In the genomic region with DNA sequence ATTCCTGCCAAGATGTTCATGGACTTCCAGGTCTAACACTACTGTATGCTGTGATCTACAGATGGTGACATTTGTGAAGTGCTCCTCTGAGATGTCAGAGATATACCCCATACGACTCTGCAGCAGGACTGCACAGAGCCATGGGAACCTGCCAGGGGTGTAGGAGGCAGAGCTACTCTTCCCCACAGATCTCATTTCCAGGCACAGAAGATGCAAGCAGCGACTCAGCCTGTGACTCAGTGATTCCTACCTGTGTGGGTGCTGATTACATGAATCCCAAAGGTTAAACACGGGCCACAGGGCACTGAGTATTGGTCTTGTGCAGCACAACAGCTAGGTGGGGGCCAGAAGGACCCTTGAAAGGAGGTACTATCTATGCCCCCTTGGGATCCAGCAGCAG, we compare ENCODE assay signal across 13 cellular contexts.
A peak's percentile ranks its signal among the peaks of the same experiment; 100 is the strongest.
DNase-seq lines count a peak whose midpoint lies in the region; ATAC-seq and FAIRE-seq lines count a peak whose summit lies in the region.
"Had no signal": no experiment of that assay in that cellular context is flagged by ENCODE, and none has a peak within 500 bp of the region (broad histone marks: within the 10 kb centered on the region; RNA-seq: fewer than 3 reads in every experiment).

No MANE protein-coding gene starts in this region.

- DNase-seq in activated CD4-positive, alpha-beta memory T cell treated with anti-CD3 and anti-CD28 coated beads for 36 hours, result peak; percentile 48
- DNase-seq in activated CD4-positive, alpha-beta memory T cell treated with anti-CD3 and anti-CD28 coated beads, Interleukin-2, amount 10 ng/mL, durations not matched to agents 7 days and 5 days, result no peak
- DNase-seq in stimulated activated naive CD8-positive, alpha-beta T cell treated with anti-CD3 and anti-CD28 coated beads, Interleukin-15, Interleukin-2, amounts not matched to agents 100 U/mL and 50 U/mL, for 24 hours, result peak; percentile 3
- DNase-seq in stimulated activated naive CD8-positive, alpha-beta T cell treated with anti-CD3 and anti-CD28 coated beads, Interleukin-15, amount 100 ng/mL, for 72 hours, result no peak
- DNase-seq in epithelial cell of prostate (ENCODE audit: low read depth, low spot score) (peak; percentile 72), urothelium cell line (ENCODE audit: low spot score) (no peak)
- DNase-seq: CD4-positive, CD25-positive, alpha-beta regulatory T cell; DMS53; H9; NCI-H1930; NCI-H510A treated with DMSO at 0.1 percent for 48 hours had no signal

- H3K27me3 Mint-ChIP-seq in activated CD4-positive, alpha-beta memory T cell treated with anti-CD3 and anti-CD28 coated beads for 36 hours, result no peaks in the 10 kb centered on the region
- no peaks in the 10 kb centered on the region for H3K27me3 Mint-ChIP-seq in activated CD4-positive, alpha-beta memory T cell treated with anti-CD3 and anti-CD28 coated beads, Interleukin-2, amount 10 ng/mL, durations not matched to agents 7 days and 5 days
- peaks cover 7% of the 10 kb centered on the region for H3K27me3 Mint-ChIP-seq in stimulated activated naive CD8-positive, alpha-beta T cell treated with anti-CD3 and anti-CD28 coated beads, Interleukin-15, amount 100 ng/mL, for 72 hours
- H3K27me3 Mint-ChIP-seq: CD4-positive, CD25-positive, alpha-beta regulatory T cell had no signal

- peak; percentile 23 for ATAC-seq in stimulated activated naive CD8-positive, alpha-beta T cell treated with anti-CD3 and anti-CD28 coated beads, Interleukin-15, Interleukin-2, amounts not matched to agents 100 U/mL and 50 U/mL, for 24 hours
- no peak for ATAC-seq in stimulated activated naive CD8-positive, alpha-beta T cell treated with anti-CD3 and anti-CD28 coated beads, Interleukin-15, amount 100 ng/mL, for 72 hours
- ATAC-seq in GM18873 (IDR thresholded peaks at IDR 0.05; ENCODE audit: low FRiP score, unreplicated experiment), result no peak
- ATAC-seq in GM19467 (IDR thresholded peaks at IDR 0.05; ENCODE audit: unreplicated experiment), result no peak

- POLR2A ChIA-PET in activated CD4-positive, alpha-beta memory T cell treated with anti-CD3 and anti-CD28 coated beads for 36 hours (lab: Charles Lee), result no interaction called here
- POLR2A ChIA-PET in activated CD4-positive, alpha-beta memory T cell treated with anti-CD3 and anti-CD28 coated beads, Interleukin-2, amount 10 ng/mL, durations not matched to agents 7 days and 5 days (lab: Charles Lee), result no interaction called here

- intact Hi-C loops in activated CD4-positive, alpha-beta memory T cell treated with anti-CD3 and anti-CD28 coated beads for 36 hours (cut with micrococcal nuclease), result no loop called here

- no peak overlapping the region for H3K27ac Mint-ChIP-seq in activated CD4-positive, alpha-beta memory T cell treated with anti-CD3 and anti-CD28 coated beads for 36 hours
- no peak overlapping the region for H3K27ac Mint-ChIP-seq in activated CD4-positive, alpha-beta memory T cell treated with anti-CD3 and anti-CD28 coated beads, Interleukin-2, amount 10 ng/mL, durations not matched to agents 7 days and 5 days
- no peak overlapping the region for H3K27ac Mint-ChIP-seq in stimulated activated naive CD8-positive, alpha-beta T cell treated with anti-CD3 and anti-CD28 coated beads, Interleukin-15, amount 100 ng/mL, for 72 hours
- H3K27ac Mint-ChIP-seq: CD4-positive, CD25-positive, alpha-beta regulatory T cell; H9 had no signal

- H3K27ac ChIP-seq in epithelial cell of prostate, result peak overlapping the region; percentile 79

- H3K9me3 Mint-ChIP-seq in activated CD4-positive, alpha-beta memory T cell treated with anti-CD3 and anti-CD28 coated beads for 36 hours, result peaks cover 6% of the 10 kb centered on the region
- peaks cover 3% of the 10 kb centered on the region for H3K9me3 Mint-ChIP-seq in activated CD4-positive, alpha-beta memory T cell treated with anti-CD3 and anti-CD28 coated beads, Interleukin-2, amount 10 ng/mL, durations not matched to agents 7 days and 5 days
- peaks cover 0 to 17% of the 10 kb centered on the region in 2 donors for H3K9me3 Mint-ChIP-seq in stimulated activated naive CD8-positive, alpha-beta T cell treated with anti-CD3 and anti-CD28 coated beads, Interleukin-15, amount 100 ng/mL, for 72 hours
- H3K9me3 Mint-ChIP-seq: H9 had no signal

- no peak overlapping the region for H3K4me3 Mint-ChIP-seq in activated CD4-positive, alpha-beta memory T cell treated with anti-CD3 and anti-CD28 coated beads for 36 hours
- H3K4me3 Mint-ChIP-seq in activated CD4-positive, alpha-beta memory T cell treated with anti-CD3 and anti-CD28 coated beads, Interleukin-2, amount 10 ng/mL, durations not matched to agents 7 days and 5 days, result no peak overlapping the region
- H3K4me3 Mint-ChIP-seq in stimulated activated naive CD8-positive, alpha-beta T cell treated with anti-CD3 and anti-CD28 coated beads, Interleukin-15, amount 100 ng/mL, for 72 hours, result no peak overlapping the region
- H3K4me3 Mint-ChIP-seq: CD4-positive, CD25-positive, alpha-beta regulatory T cell; H9 had no signal

- peaks cover 6% of the 10 kb centered on the region for H3K4me1 Mint-ChIP-seq in activated CD4-positive, alpha-beta memory T cell treated with anti-CD3 and anti-CD28 coated beads for 36 hours (ENCODE audit: low read depth)
- H3K4me1 Mint-ChIP-seq in activated CD4-positive, alpha-beta memory T cell treated with anti-CD3 and anti-CD28 coated beads, Interleukin-2, amount 10 ng/mL, durations not matched to agents 7 days and 5 days, result no peaks in the 10 kb centered on the region
- H3K4me1 Mint-ChIP-seq in stimulated activated naive CD8-positive, alpha-beta T cell treated with anti-CD3 and anti-CD28 coated beads, Interleukin-15, amount 100 ng/mL, for 72 hours, result peaks cover 5% of the 10 kb centered on the region
- H3K4me1 Mint-ChIP-seq: CD4-positive, CD25-positive, alpha-beta regulatory T cell; H9 had no signal

- peak; percentile 89 for FAIRE-seq in urothelium cell line (lab: Jason Lieb, UNC)

- no peaks in the 10 kb centered on the region for H3K36me3 Mint-ChIP-seq in activated CD4-positive, alpha-beta memory T cell treated with anti-CD3 and anti-CD28 coated beads for 36 hours
- H3K36me3 Mint-ChIP-seq in activated CD4-positive, alpha-beta memory T cell treated with anti-CD3 and anti-CD28 coated beads, Interleukin-2, amount 10 ng/mL, durations not matched to agents 7 days and 5 days (ENCODE audit: low read depth), result no peaks in the 10 kb centered on the region
- H3K36me3 Mint-ChIP-seq: CD4-positive, CD25-positive, alpha-beta regulatory T cell had no signal

- CTCF ChIA-PET in activated CD4-positive, alpha-beta memory T cell treated with anti-CD3 and anti-CD28 coated beads for 36 hours (lab: Charles Lee), result no interaction called here
- CTCF ChIA-PET in activated CD4-positive, alpha-beta memory T cell treated with anti-CD3 and anti-CD28 coated beads, Interleukin-2, amount 10 ng/mL, durations not matched to agents 7 days and 5 days (lab: Charles Lee), result no interaction called here

Comparison
In these comparisons a context has a peak if more than half of its experiments do, and no peak if none do; other contexts are left out.
1. DNase-seq: peak in activated CD4-positive, alpha-beta memory T cell treated with anti-CD3 and anti-CD28 coated beads for 36 hours (single experiment), stimulated activated naive CD8-positive, alpha-beta T cell treated with anti-CD3 and anti-CD28 coated beads, Interleukin-15, Interleukin-2, amounts not matched to agents 100 U/mL and 50 U/mL, for 24 hours (single experiment) and epithelial cell of prostate (single experiment); none in activated CD4-positive, alpha-beta memory T cell treated with anti-CD3 and anti-CD28 coated beads, Interleukin-2, amount 10 ng/mL, durations not matched to agents 7 days and 5 days (single experiment), stimulated activated naive CD8-positive, alpha-beta T cell treated with anti-CD3 and anti-CD28 coated beads, Interleukin-15, amount 100 ng/mL, for 72 hours (0 of 2) and urothelium cell line (single experiment).